26 cellular contexts compared by ENCODE assay signal in the genomic region with DNA sequence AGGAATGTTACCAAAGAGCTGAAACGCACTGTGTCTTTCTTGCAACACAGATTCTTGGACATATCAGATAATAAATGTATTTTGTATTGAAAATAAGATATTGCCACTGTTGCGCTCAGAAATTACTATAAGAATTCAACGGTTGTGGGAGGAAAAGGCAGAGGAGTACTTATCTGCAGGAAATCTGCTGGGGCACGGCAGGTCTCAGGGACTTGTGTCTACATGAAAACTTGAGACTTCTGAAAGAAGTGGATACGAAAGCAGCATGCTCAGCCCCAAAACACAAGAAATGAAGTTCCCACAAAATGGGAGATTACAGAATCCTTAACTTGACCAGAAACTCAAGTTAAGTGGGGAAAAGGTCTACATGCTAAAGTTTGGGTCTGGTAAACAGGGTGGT.
"Had no signal": no experiment of that assay in that cellular context is flagged by ENCODE, and none has a peak within 500 bp of the region (broad histone marks: within the 10 kb centered on the region; RNA-seq: fewer than 3 reads in every experiment).

No MANE protein-coding gene starts in this region.

- H3K9me3 Mint-ChIP-seq: nephron, type B pancreatic cell had no signal

- DNase-seq: activated CD4-positive, alpha-beta T cell treated with anti-CD3 and anti-CD28 coated beads for 1 hour; activated CD4-positive, alpha-beta T cell treated with anti-CD3 and anti-CD28 coated beads, Interleukin-2, amount 50 U/mL, for 1 hour; activated CD8-positive, alpha-beta memory T cell treated with anti-CD3 and anti-CD28 coated beads for 24 hours; activated CD8-positive, alpha-beta memory T cell treated with anti-CD3 and anti-CD28 coated beads, Interleukin-2, amount 50 U/mL, for 4 hours; activated effector memory CD4-positive, alpha-beta T cell treated with Interleukin-2 at 50 U/mL for 16 hours; activated naive CD4-positive, alpha-beta T cell treated with anti-CD3 and anti-CD28 coated beads, Interleukin-2, amount 50 U/mL, for 16 hours; activated T-cell treated with anti-CD3 and anti-CD28 coated beads, Interleukin-2, amount 50 U/mL, for 48 hours; amygdala; colonic mucosa; dorsolateral prefrontal cortex; gastrocnemius medialis; hypothalamus; left ventricle myocardium inferior; midbrain; ovary; spleen; stimulated activated CD4-positive, alpha-beta T cell treated with anti-CD3 and anti-CD28 coated beads, Interleukin-4, amount 100 ng/mL, for 1 hour; T-helper 1 cell; testis had no signal

- H3K27me3 ChIP-seq: colonic mucosa, dorsolateral prefrontal cortex, esophagus muscularis mucosa, gastrocnemius medialis, neutrophil, ovary, spleen, testis, vagina had no signal

- H3K27me3 Mint-ChIP-seq: type B pancreatic cell had no signal

- ATAC-seq: gastrocnemius medialis had no signal

- H3K36me3 ChIP-seq: colonic mucosa, esophagus muscularis mucosa, gastrocnemius medialis, left ventricle myocardium inferior, neutrophil, ovary, prostate gland, spleen, vagina had no signal

- H3K4me3 Mint-ChIP-seq: nephron, type B pancreatic cell had no signal

- H3K36me3 Mint-ChIP-seq: type B pancreatic cell had no signal

- H3K27ac Mint-ChIP-seq: nephron, type B pancreatic cell had no signal

- H3K4me3 ChIP-seq: colonic mucosa, dorsolateral prefrontal cortex, esophagus muscularis mucosa, gastrocnemius medialis, left ventricle myocardium inferior, ovary, prostate gland, spleen, testis, vagina had no signal

- H3K27ac ChIP-seq: colonic mucosa, esophagus muscularis mucosa, gastrocnemius medialis, left ventricle myocardium inferior, neutrophil, ovary, prostate gland, spleen, testis, vagina had no signal

- FAIRE-seq: bronchial epithelial cell had no signal

- H3K4me1 ChIP-seq: colonic mucosa, esophagus muscularis mucosa, prostate gland, spleen, vagina had no signal

- H3K9me3 ChIP-seq: colonic mucosa, esophagus muscularis mucosa, gastrocnemius medialis, left ventricle myocardium inferior, neutrophil, ovary, prostate gland, spleen, testis, vagina had no signal
